In the genomic region with DNA sequence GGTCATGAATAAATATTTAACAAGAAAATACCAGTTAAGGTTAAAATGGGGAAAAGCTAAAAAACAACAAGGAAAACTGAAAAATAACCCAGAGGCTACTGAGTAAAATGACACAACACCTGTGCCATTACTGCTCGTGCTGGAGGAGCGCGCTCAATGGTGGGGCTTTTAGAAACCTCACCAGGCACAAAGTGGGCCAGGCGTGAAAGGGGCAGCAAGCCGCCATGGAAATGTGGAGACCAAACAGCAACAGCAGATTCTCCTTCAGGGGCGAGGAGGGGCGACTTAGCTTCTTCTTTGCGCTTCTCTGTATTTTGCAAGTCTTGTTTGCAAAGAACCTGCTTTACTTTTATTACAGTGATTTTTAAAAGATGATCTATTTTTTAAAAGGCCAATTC, we compare ENCODE assay signal across 23 cellular contexts. TPM values are rescaled to one million over a fixed set of nuclear protein-coding genes. Genes with fewer than 3 reads are reported as not detected.
DNase-seq lines count a peak whose midpoint lies in the region; ATAC-seq and TF ChIP-seq lines count a peak whose summit lies in the region.
"Had no signal": no experiment of that assay in that cellular context is flagged by ENCODE, and none has a peak within 500 bp of the region (broad histone marks: within the 10 kb centered on the region; RNA-seq: fewer than 3 reads in every experiment).

No MANE protein-coding gene starts in this region.

- no peaks in the 10 kb centered on the region for H4K20me1 ChIP-seq in H9 (ENCODE audit: control insufficient read depth, insufficient read depth, insufficient read length)
- H4K20me1 ChIP-seq in osteoblast (ENCODE audit: insufficient read depth, low read length), result no peaks in the 10 kb centered on the region
- H4K20me1 ChIP-seq in PC-9 (ENCODE audit: insufficient read depth), result no peaks in the 10 kb centered on the region

- no peak overlapping the region for H3K9ac ChIP-seq in H9 (ENCODE audit: extremely low read depth, insufficient read length, low read length)
- H3K9ac ChIP-seq: parathyroid adenoma had no signal

- H3K27ac Mint-ChIP-seq in CD4-positive, alpha-beta memory T cell, result peak overlapping the region in 4 of 7 donors; percentile 20 to 74 (median 43)
- peak overlapping the region; percentile 65 to 90 (median 87); a peak in 5 of 7 replicates for H3K27ac Mint-ChIP-seq in H9
- no peak overlapping the region for H3K27ac Mint-ChIP-seq in activated CD8-positive, alpha-beta memory T cell treated with anti-CD3 and anti-CD28 coated beads, Interleukin-2, amount 10 ng/mL, durations not matched to agents 7 days and 5 days
- H3K27ac Mint-ChIP-seq: type B pancreatic cell had no signal

- peaks cover 47% of the 10 kb centered on the region for H3K36me3 ChIP-seq in CD4-positive, alpha-beta memory T cell (ENCODE audit: insufficient read depth, low read length)
- H3K36me3 ChIP-seq in osteoblast (ENCODE audit: insufficient read depth, low read length) (peaks cover 11% of the 10 kb centered on the region), PC-9 (ENCODE audit: low read depth) (no peaks in the 10 kb centered on the region)

- H3K9me3 Mint-ChIP-seq in CD4-positive, alpha-beta memory T cell, result peaks cover 0 to 3% (median 0%) of the 10 kb centered on the region in 8 donors
- no peaks in the 10 kb centered on the region for H3K9me3 Mint-ChIP-seq in H9
- H3K9me3 Mint-ChIP-seq in activated CD8-positive, alpha-beta memory T cell treated with anti-CD3 and anti-CD28 coated beads, Interleukin-2, amount 10 ng/mL, durations not matched to agents 7 days and 5 days (ENCODE audit: low read depth), result no peaks in the 10 kb centered on the region
- H3K9me3 Mint-ChIP-seq: CD8-positive, alpha-beta memory T cell; naive thymus-derived CD8-positive, alpha-beta T cell; type B pancreatic cell had no signal

- no peak overlapping the region for H2BK120ac ChIP-seq in H9 (ENCODE audit: low read depth, low read length, poor library complexity, severe bottlenecking)

- no peak overlapping the region for H3K27ac ChIP-seq in CD4-positive, alpha-beta memory T cell (ENCODE audit: low read depth, low read length)
- H3K27ac ChIP-seq in H9 (ENCODE audit: insufficient read length, low read depth, low read length) (no peak overlapping the region), dorsolateral prefrontal cortex (peak overlapping the region in 57 of 59 donors; percentile 1 to 83 (median 66)), osteoblast (ENCODE audit: low read depth, low read length) (no peak overlapping the region), PC-9 (no peak overlapping the region)
- H3K27ac ChIP-seq: brain microvascular endothelial cell, parathyroid adenoma had no signal

- H3K27me3 ChIP-seq in CD4-positive, alpha-beta memory T cell (ENCODE audit: insufficient read depth, low read length), result no peaks in the 10 kb centered on the region
- no peaks in the 10 kb centered on the region for H3K27me3 ChIP-seq in H9 (ENCODE audit: insufficient read depth, low read length)
- no peaks in the 10 kb centered on the region for H3K27me3 ChIP-seq in dorsolateral prefrontal cortex
- no peaks in the 10 kb centered on the region for H3K27me3 ChIP-seq in osteoblast (ENCODE audit: insufficient read depth, low read length)
- no peaks in the 10 kb centered on the region for H3K27me3 ChIP-seq in PC-9 (ENCODE audit: insufficient read depth, low read depth)
- H3K27me3 ChIP-seq: brain microvascular endothelial cell, MG63 had no signal

- POLR2A ChIA-PET in CD4-positive, alpha-beta memory T cell (lab: Charles Lee; ENCODE audit: partially characterized antibody), result no interaction called here
- POLR2A ChIA-PET in PC-9 (lab: Charles Lee; ENCODE audit: unreplicated experiment), result no interaction called here

- no peak overlapping the region for H3K23ac ChIP-seq in H9 (ENCODE audit: insufficient read length, low read depth, low read length)

- intact Hi-C loops in CD4-positive, alpha-beta memory T cell (cut with micrococcal nuclease), result no loop called here
- intact Hi-C loops in dorsolateral prefrontal cortex (cut with DNase I), result no loop called here
- intact Hi-C loops in PC-9 (cut with micrococcal nuclease; ENCODE audit: unreplicated experiment), result no loop called here

- H3K79me2 ChIP-seq in H9 (ENCODE audit: insufficient read depth, low read length) (no peaks in the 10 kb centered on the region), osteoblast (ENCODE audit: insufficient read depth, low read length) (no peaks in the 10 kb centered on the region), PC-9 (ENCODE audit: low read depth) (no peaks in the 10 kb centered on the region)
- H3K79me2 ChIP-seq: parathyroid adenoma had no signal

- no peak overlapping the region for H4K8ac ChIP-seq in H9 (replicated peaks; ENCODE audit: insufficient read length, low read depth, low read length)

- no peak overlapping the region for H3T11ph ChIP-seq in H9 (ENCODE audit: low read length)

- no peaks in the 10 kb centered on the region for H3K79me1 ChIP-seq in H9 (ENCODE audit: insufficient read depth, low read depth, low read length, poor library complexity, severe bottlenecking)

- no peaks in the 10 kb centered on the region for H3K27me3 Mint-ChIP-seq in CD4-positive, alpha-beta memory T cell
- H3K27me3 Mint-ChIP-seq in H9 (ENCODE audit: low read depth), result no peaks in the 10 kb centered on the region
- H3K27me3 Mint-ChIP-seq in activated CD8-positive, alpha-beta memory T cell treated with anti-CD3 and anti-CD28 coated beads, Interleukin-2, amount 10 ng/mL, durations not matched to agents 7 days and 5 days, result no peaks in the 10 kb centered on the region
- H3K27me3 Mint-ChIP-seq: CD8-positive, alpha-beta memory T cell; naive thymus-derived CD8-positive, alpha-beta T cell; type B pancreatic cell had no signal

- H3K9me2 ChIP-seq in PC-9 (ENCODE audit: insufficient read depth), result no peaks in the 10 kb centered on the region

- no peak overlapping the region for H3K4ac ChIP-seq in H9 (ENCODE audit: low read depth, low read length)

- H4K5ac ChIP-seq in H9 (ENCODE audit: insufficient read length, low read depth, low read length), result no peak overlapping the region

- TF ChIP-seq CTCF in H9 (conservative IDR thresholded peaks at IDR 0.05), result no peak
- no peak for TF ChIP-seq CTCF in dorsolateral prefrontal cortex (IDR thresholded peaks at IDR 0.05 in 54 of 56, conservative IDR thresholded peaks at IDR 0.05 in 2 of 56; ENCODE audit: low read depth in 1 of 56, partially characterized antibody in 56 of 56)
- TF ChIP-seq CTCF in osteoblast (IDR thresholded peaks at IDR 0.05; ENCODE audit: extremely low read depth, low read depth, low read length), result no peak
- TF ChIP-seq CTCF in PC-9 (conservative IDR thresholded peaks at IDR 0.05), result no peak

- WGBS in H9 (ENCODE audit: extremely low coverage, insufficient read length, low lambda C conversion rate), result no CpG with 5 or more reads among the region's 8 CpGs

- peaks cover 9% of the 10 kb centered on the region; the same call in 1 of the 2 replicates for H3F3A ChIP-seq in PC-9 (ENCODE audit: insufficient read depth, low read depth)

- H2BK20ac ChIP-seq in H9 (ENCODE audit: low read depth, low read length, poor library complexity, severe bottlenecking), result no peak overlapping the region

- no peak overlapping the region for H2BK15ac ChIP-seq in H9 (ENCODE audit: low read depth, low read length)

- H3K36me3 Mint-ChIP-seq in CD4-positive, alpha-beta memory T cell, result peaks cover 38 to 65% of the 10 kb centered on the region in 2 donors
- H3K36me3 Mint-ChIP-seq in H9 (ENCODE audit: insufficient read depth in 1 of 3, low read depth in 3 of 3), result peaks cover 52 to 77% (median 72%) of the 10 kb centered on the region in 3 experiments
- H3K36me3 Mint-ChIP-seq in activated CD8-positive, alpha-beta memory T cell treated with anti-CD3 and anti-CD28 coated beads, Interleukin-2, amount 10 ng/mL, durations not matched to agents 7 days and 5 days, result peaks cover 13% of the 10 kb centered on the region

- no peak overlapping the region for H3K18ac ChIP-seq in H9 (ENCODE audit: insufficient read length, low read depth, low read length)

- H3K4me1 ChIP-seq in CD4-positive, alpha-beta memory T cell (ENCODE audit: insufficient read depth, low read length), result no peaks in the 10 kb centered on the region
- no peaks in the 10 kb centered on the region for H3K4me1 ChIP-seq in H9 (ENCODE audit: insufficient read depth, low read length)
- H3K4me1 ChIP-seq in osteoblast (ENCODE audit: insufficient read depth, low read length), result no peaks in the 10 kb centered on the region
- H3K4me1 ChIP-seq in PC-9 (replicated peaks; ENCODE audit: insufficient read depth), result no peaks in the 10 kb centered on the region
- H3K4me1 ChIP-seq: parathyroid adenoma had no signal

- H3K4me3 ChIP-seq in CD4-positive, alpha-beta memory T cell (ENCODE audit: low read length in 2 of 2), result no peak overlapping the region
- H3K4me3 ChIP-seq in dorsolateral prefrontal cortex (no peak overlapping the region), osteoblast (ENCODE audit: insufficient read depth, low read length) (no peak overlapping the region), PC-9 (no peak overlapping the region)
- H3K4me3 ChIP-seq: K562, MG63 had no signal

- no peak overlapping the region for H2AFZ ChIP-seq in H9 (ENCODE audit: low read length)
- H2AFZ ChIP-seq in osteoblast (ENCODE audit: low read length), result no peak overlapping the region
- H2AFZ ChIP-seq in PC-9, result no peak overlapping the region
- H2AFZ ChIP-seq: parathyroid adenoma had no signal

- ATAC-seq in activated CD8-positive, alpha-beta memory T cell treated with anti-CD3 and anti-CD28 coated beads, Interleukin-2, amount 10 ng/mL, durations not matched to agents 7 days and 5 days, result no peak
- ATAC-seq in HG03097 (IDR thresholded peaks at IDR 0.05; ENCODE audit: low FRiP score, unreplicated experiment), result no peak
- ATAC-seq: K562; naive thymus-derived CD8-positive, alpha-beta T cell had no signal

- no peak overlapping the region for H2AK5ac ChIP-seq in H9 (ENCODE audit: insufficient read length, low read length)

- no TSS peak for BruUV-seq in PC-9 (replicated peaks; lab: Mats Ljungman, UMichigan)

- H3K14ac ChIP-seq in H9 (ENCODE audit: insufficient read depth, low read length), result no peak overlapping the region

- H2BK5ac ChIP-seq in H9 (ENCODE audit: insufficient read length, low read length), result no peak overlapping the region

- CTCF ChIA-PET in CD4-positive, alpha-beta memory T cell (lab: Charles Lee; ENCODE audit: partially characterized antibody), result no interaction called here
- CTCF ChIA-PET in PC-9 (lab: Charles Lee), result interaction anchor here (0.6 kb wide), 1 partner anchor 68 kb away, joined by 9 read pairs; no protein-coding TSS in a partner anchor
- CTCF ChIA-PET in activated CD8-positive, alpha-beta memory T cell treated with anti-CD3 and anti-CD28 coated beads, Interleukin-2, amount 10 ng/mL, durations not matched to agents 7 days and 5 days (lab: Charles Lee), result interaction anchor here (1.3 kb wide), 1 partner anchor 60 kb away, joined by 3 read pairs; no protein-coding TSS in a partner anchor

- H3K4me1 Mint-ChIP-seq in CD4-positive, alpha-beta memory T cell, result no peaks in the 10 kb centered on the region
- H3K4me1 Mint-ChIP-seq in H9, result peaks cover 6 to 9% of the 10 kb centered on the region in 2 experiments; a peak in 3 of 4 replicates
- H3K4me1 Mint-ChIP-seq in activated CD8-positive, alpha-beta memory T cell treated with anti-CD3 and anti-CD28 coated beads, Interleukin-2, amount 10 ng/mL, durations not matched to agents 7 days and 5 days, result peaks cover 1% of the 10 kb centered on the region
- H3K4me1 Mint-ChIP-seq: naive thymus-derived CD8-positive, alpha-beta T cell had no signal

- H3K4me2 ChIP-seq in H9 (ENCODE audit: insufficient read depth, insufficient read length, low read length) (no peak overlapping the region), osteoblast (ENCODE audit: insufficient read depth, low read length) (no peak overlapping the region), PC-9 (no peak overlapping the region)

- DNase-seq in CD4-positive, alpha-beta memory T cell, result no peak
- no peak for DNase-seq in H9
- DNase-seq in dorsolateral prefrontal cortex, result peak in 2 of 10 donors; percentile 6 to 35
- DNase-seq in osteoblast (ENCODE audit: insufficient read length, low spot score, missing footprints), result peak; percentile 73
- no peak for DNase-seq in PC-9
- no peak for DNase-seq in C1 segment of cervical spinal cord (lab: John Stamatoyannopoulos, UW)
- no peak for DNase-seq in activated CD8-positive, alpha-beta memory T cell treated with anti-CD3 and anti-CD28 coated beads, Interleukin-2, amount 10 ng/mL, durations not matched to agents 7 days and 5 days
- DNase-seq: activated CD4-positive, CD25-positive, alpha-beta regulatory T cell; activated gamma-delta T cell treated with Interleukin-2 at 50 U/mL for 16 hours; activated T-cell treated with anti-CD3 and anti-CD28 coated beads, Interleukin-2, amount 50 U/mL, for 1 hour; brain microvascular endothelial cell; DMS153; MG63; NCI-H2029 treated with DMSO at 0.1 percent for 48 hours; NCI-H2227 treated with DMSO at 0.1 percent for 48 hours; NCI-H69; T-helper 9 cell had no signal

- no peak overlapping the region for H2BK12ac ChIP-seq in H9 (ENCODE audit: insufficient read length, low read depth, low read length)

- no peak overlapping the region for H3K4me3 Mint-ChIP-seq in CD4-positive, alpha-beta memory T cell
- H3K4me3 Mint-ChIP-seq in H9, result no peak overlapping the region
- no peak overlapping the region for H3K4me3 Mint-ChIP-seq in activated CD8-positive, alpha-beta memory T cell treated with anti-CD3 and anti-CD28 coated beads, Interleukin-2, amount 10 ng/mL, durations not matched to agents 7 days and 5 days
- H3K4me3 Mint-ChIP-seq: CD8-positive, alpha-beta memory T cell; type B pancreatic cell had no signal

- no peaks in the 10 kb centered on the region for H3K23me2 ChIP-seq in H9 (ENCODE audit: insufficient read length, low read depth, low read length, poor library complexity, severe bottlenecking)

- H4K91ac ChIP-seq in H9 (ENCODE audit: insufficient read length, low read depth, low read length), result no peak overlapping the region

- H3K9me3 ChIP-seq in CD4-positive, alpha-beta memory T cell (ENCODE audit: control insufficient read depth in 1 of 2, low read length in 2 of 2), result no peaks in the 10 kb centered on the region
- no peaks in the 10 kb centered on the region for H3K9me3 ChIP-seq in H9 (ENCODE audit: control insufficient read depth, low read depth, low read length)
- H3K9me3 ChIP-seq in osteoblast (ENCODE audit: low read depth, low read length), result no peaks in the 10 kb centered on the region
- no peaks in the 10 kb centered on the region for H3K9me3 ChIP-seq in PC-9 (ENCODE audit: insufficient read depth, low read depth)
- H3K9me3 ChIP-seq: MG63 had no signal

- no peak overlapping the region for H3K56ac ChIP-seq in H9 (ENCODE audit: insufficient read length, low read depth, low read length)

RNA-seq across cellular contexts. Expression of a gene that starts 18.9 kb away (rescaled TPM):
- 1 to 10 TPM; 6.9 TPM for total RNA-seq in CD4-positive, alpha-beta memory T cell
- 1 to 10 TPM; 6.0 to 6.4 TPM for polyA plus RNA-seq in CD4-positive, alpha-beta memory T cell
- total RNA-seq in H9 (2021), result 32.8 and 36.0 TPM in 2 replicates
- total RNA-seq in dorsolateral prefrontal cortex, result 10 to 100 TPM in 116 of 120 experiments, 1 to 10 TPM in 4; 4.3 to 38.8 (median 21.8) TPM
- total RNA-seq in osteoblast, result 3.2 and 6.9 TPM in 2 replicates
- 31.8 and 32.7 TPM in 2 replicates for total RNA-seq in PC-9 (2021)
- 1 to 10 TPM; 4.2 to 4.8 TPM for total RNA-seq in activated CD8-positive, alpha-beta memory T cell treated with anti-CD3 and anti-CD28 coated beads, Interleukin-2, amount 10 ng/mL, durations not matched to agents 7 days and 5 days

RNA-seq across cellular contexts. Expression of a gene that starts 25.4 kb away (rescaled TPM):
- 10 to 100 TPM; 53.2 to 54.5 TPM for total RNA-seq in CD4-positive, alpha-beta memory T cell
- 10 to 100 TPM; 15.3 to 16.9 TPM for polyA plus RNA-seq in CD4-positive, alpha-beta memory T cell
- total RNA-seq in H9 (2021) (68.7 and 69.2 TPM in 2 replicates), dorsolateral prefrontal cortex (100 to 1,000 TPM in 93 of 120 experiments, 10 to 100 TPM in 27; 61.5 to 278 (median 121) TPM), osteoblast (122 and 145 TPM in 2 replicates), PC-9 (2021) (69.0 and 92.3 TPM in 2 replicates)
- 10 to 100 TPM; 44.9 to 49.5 TPM for total RNA-seq in activated CD8-positive, alpha-beta memory T cell treated with anti-CD3 and anti-CD28 coated beads, Interleukin-2, amount 10 ng/mL, durations not matched to agents 7 days and 5 days

RNA-seq across cellular contexts. Expression of a gene that starts 47.8 kb away (rescaled TPM):
- total RNA-seq in CD4-positive, alpha-beta memory T cell, result 1 to 10 TPM; 1.3 to 1.7 TPM
- not detected for polyA plus RNA-seq in CD4-positive, alpha-beta memory T cell
- total RNA-seq in H9 (2021), result 6.7 and 6.8 TPM in 2 replicates
- 10 to 100 TPM in 104 of 120 experiments, 1 to 10 TPM in 16; 4.0 to 48.0 (median 20.5) TPM for total RNA-seq in dorsolateral prefrontal cortex
- total RNA-seq in osteoblast, result 0.29 and 0.36 TPM in 2 replicates
- total RNA-seq in PC-9 (2021), result 5.9 and 7.1 TPM in 2 replicates
- not detected for total RNA-seq in activated CD8-positive, alpha-beta memory T cell treated with anti-CD3 and anti-CD28 coated beads, Interleukin-2, amount 10 ng/mL, durations not matched to agents 7 days and 5 days
- total RNA-seq: CD8-positive, alpha-beta memory T cell had no signal
- polyA plus RNA-seq: CD8-positive, alpha-beta memory T cell; naive thymus-derived CD8-positive, alpha-beta T cell had no signal

Comparison
In these comparisons a context has a peak if more than half of its experiments do, and no peak if none do; other contexts are left out.
1. H3K27ac ChIP-seq: peak in dorsolateral prefrontal cortex (57 of 59); none in CD4-positive, alpha-beta memory T cell (single experiment), H9 (single experiment), osteoblast (single experiment) and PC-9 (single experiment).